ENCODE assay signal across 8 cellular contexts in the genomic region with DNA sequence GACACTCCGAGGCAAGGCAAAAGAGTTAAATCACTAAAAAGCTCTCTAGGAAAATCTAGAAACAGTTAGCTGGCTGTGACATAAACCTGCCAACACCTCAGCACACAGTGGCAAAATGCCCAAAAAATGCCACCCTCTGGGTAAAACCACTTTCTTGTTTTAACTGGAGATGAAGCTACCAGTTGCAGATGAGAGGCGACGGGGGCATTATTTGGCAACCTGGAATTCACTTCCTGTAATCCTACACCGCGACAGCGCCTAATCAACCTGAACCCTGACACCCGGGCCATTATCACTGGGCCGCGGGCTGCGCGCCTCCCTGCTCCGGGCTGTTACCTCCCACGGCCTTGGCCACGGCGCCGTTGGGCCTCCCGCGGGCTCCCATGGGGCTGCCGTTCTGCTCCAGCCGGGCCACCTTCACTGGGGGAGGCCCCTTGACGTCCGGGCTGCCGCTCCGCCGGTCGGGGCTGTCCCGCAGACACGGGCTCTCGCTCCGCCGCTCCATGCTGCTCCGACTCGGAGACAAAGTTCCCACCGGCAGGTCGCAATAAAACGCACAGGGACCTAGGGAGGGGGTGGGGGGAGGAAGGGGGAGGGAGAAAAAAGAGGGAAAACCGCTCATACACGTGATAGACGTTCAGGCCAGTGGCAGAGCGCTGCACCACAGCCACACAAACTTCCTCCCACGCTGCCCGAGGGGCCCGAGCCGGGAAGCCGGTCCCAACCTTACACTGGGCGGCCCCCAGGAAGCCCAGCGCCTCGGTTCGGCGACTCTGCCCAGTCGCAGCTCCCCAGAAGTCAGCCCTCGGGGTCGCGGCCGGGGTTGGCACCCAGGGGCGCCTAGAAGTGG. TPM values are rescaled to one million over a fixed set of nuclear protein-coding genes. Genes with fewer than 3 reads are reported as not detected.
DNase-seq lines count a peak whose midpoint lies in the region; ATAC-seq and TF ChIP-seq lines count a peak whose summit lies in the region.

No MANE protein-coding gene starts in this region.

- H3K9ac ChIP-seq in GM23248 = peak overlapping the region; percentile 44

- in situ Hi-C loops in GM23248 (cut with MboI) = no loop called here

- peak overlapping the region; percentile 89 for H3K4me2 ChIP-seq in GM23248 (ENCODE audit: unreplicated experiment)

- H3K36me3 Mint-ChIP-seq in naive thymus-derived CD4-positive, alpha-beta T cell = peaks cover 0 to 4% (median 0%) of the 10 kb centered on the region in 5 donors

- H3K36me3 ChIP-seq in GM23248 (ENCODE audit: low read depth) = 0 out of 2 replicates have a peak, but pooled peaks cover 6% of the 10 kb centered on the region
- peaks cover 0 to 8% (median 0%) of the 10 kb centered on the region in 3 experiments for H3K36me3 ChIP-seq in naive thymus-derived CD4-positive, alpha-beta T cell (ENCODE audit: control insufficient read depth in 2 of 3, insufficient read depth in 3 of 3, low read length in 3 of 3)

- H3K9me3 ChIP-seq in GM23248 (ENCODE audit: low read depth) = no peaks in the 10 kb centered on the region
- H3K9me3 ChIP-seq in naive thymus-derived CD4-positive, alpha-beta T cell (ENCODE audit: control insufficient read depth in 2 of 3, low read length in 3 of 3) = no peaks in the 10 kb centered on the region

- H3K4me1 Mint-ChIP-seq in naive thymus-derived CD4-positive, alpha-beta T cell = peaks cover 6 to 31% (median 23%) of the 10 kb centered on the region in 7 donors

- intact Hi-C loops in naive thymus-derived CD4-positive, alpha-beta T cell (cut with micrococcal nuclease) = loop anchor here (1.0 to 2.0 kb wide), 2 partner anchors 8 to 13 kb away; no protein-coding TSS in a partner anchor

- no peak for ATAC-seq in naive thymus-derived CD4-positive, alpha-beta T cell

- H3K27me3 Mint-ChIP-seq in naive thymus-derived CD4-positive, alpha-beta T cell = peaks cover 49 to 73% (median 61%) of the 10 kb centered on the region in 5 donors

- H3K4me3 Mint-ChIP-seq in naive thymus-derived CD4-positive, alpha-beta T cell = peak overlapping the region in 9 of 10 donors; percentile 30 to 98 (median 72)

- peaks cover 71% of the 10 kb centered on the region for H3K79me2 ChIP-seq in GM23248 (ENCODE audit: insufficient read depth)

- peak overlapping the region; percentile 92 for H3K4me3 ChIP-seq in AG04449 (ENCODE audit: low read depth, low read length)
- peak overlapping the region; percentile 89 for H3K4me3 ChIP-seq in GM23248
- H3K4me3 ChIP-seq in choroid plexus epithelial cell (ENCODE audit: low read depth, low read length) = peak overlapping the region; percentile 83
- H3K4me3 ChIP-seq in naive thymus-derived CD4-positive, alpha-beta T cell (ENCODE audit: low read length) = no peak overlapping the region

- TF ChIP-seq CTCF in AG04449 (IDR thresholded peaks at IDR 0.05; ENCODE audit: insufficient read depth, low read length, missing control alignments) (no peak), choroid plexus epithelial cell (conservative IDR thresholded peaks at IDR 0.05; ENCODE audit: low read depth, low read length) (no peak)

- peaks cover 0 to 14% (median 3%) of the 10 kb centered on the region in 11 donors for H3K9me3 Mint-ChIP-seq in naive thymus-derived CD4-positive, alpha-beta T cell

- CTCF ChIA-PET in AG04449 (lab: Yijun Ruan, JAX) = interaction anchor here (0.9 to 1.6 kb wide), 4 partner anchors 12 to 32 kb away, joined by 3 to 8 read pairs (median 4); no protein-coding TSS in a partner anchor
- CTCF ChIA-PET in naive thymus-derived CD4-positive, alpha-beta T cell (lab: Charles Lee) = no interaction called here

- POLR2A ChIA-PET in AG04449 (lab: Yijun Ruan, JAX) = no interaction called here
- POLR2A ChIA-PET in naive thymus-derived CD4-positive, alpha-beta T cell (lab: Charles Lee) = no interaction called here

- peaks cover 7% of the 10 kb centered on the region for H4K20me1 ChIP-seq in GM23248 (ENCODE audit: insufficient read depth)

- DNase-seq in AG04449 (ENCODE audit: low read depth, low spot score) (no peak), GM23248 (peak; percentile 55), NCI-H345 treated with DMSO at 0.1 percent for 48 hours (lab: John Stamatoyannopoulos, UW; ENCODE audit: unreplicated experiment) (peak; percentile 78), choroid plexus epithelial cell (ENCODE audit: low read depth) (peak; percentile 13), inferior parietal cortex (ENCODE audit: extremely low spot score) (no peak), NCI-H774 (lab: John Stamatoyannopoulos, UW) (no peak)
- peak in 1 of 9 donors; percentile 8 for DNase-seq in naive thymus-derived CD4-positive, alpha-beta T cell
- DNase-seq in activated CD4-positive, CD25-positive, alpha-beta regulatory T cell (lab: John Stamatoyannopoulos, UW) = no peak

- H3K27me3 ChIP-seq in GM23248 (replicated peaks; ENCODE audit: insufficient read depth) = no peaks in the 10 kb centered on the region
- H3K27me3 ChIP-seq in naive thymus-derived CD4-positive, alpha-beta T cell (ENCODE audit: control insufficient read depth in 2 of 2, insufficient read depth in 2 of 2, low read length in 2 of 2) = peaks cover 3 to 25% of the 10 kb centered on the region in 2 donors

- peaks cover 11% of the 10 kb centered on the region for H3F3A ChIP-seq in GM23248 (ENCODE audit: insufficient read depth)

- H3K27ac ChIP-seq in GM23248 = no peak overlapping the region
- H3K27ac ChIP-seq in naive thymus-derived CD4-positive, alpha-beta T cell (ENCODE audit: low read depth, low read length) = no peak overlapping the region

- peaks cover 36% of the 10 kb centered on the region for H3K4me1 ChIP-seq in GM23248 (ENCODE audit: insufficient read depth)
- peaks cover 6 to 18% of the 10 kb centered on the region in 2 donors for H3K4me1 ChIP-seq in naive thymus-derived CD4-positive, alpha-beta T cell (ENCODE audit: control insufficient read depth in 2 of 2, insufficient read depth in 2 of 2, low read length in 2 of 2)

- H3K27ac Mint-ChIP-seq in naive thymus-derived CD4-positive, alpha-beta T cell = peak overlapping the region in 1 of 9 donors; percentile 29

- WGBS in GM23248 (ENCODE audit: low coverage in 1 of 2, low lambda C conversion rate in 2 of 2, missing lambda C conversion rate in 2 of 2), 2 experiments = 34 to 40% methylated on average over 52 to 56 of the region's 56 CpGs

- peak overlapping the region; percentile 39 for H2AFZ ChIP-seq in GM23248

- no peaks in the 10 kb centered on the region for H3K9me2 ChIP-seq in GM23248 (ENCODE audit: insufficient read depth)

RNA-seq across cellular contexts. Expression of gene SATB2, which starts 2.0 kb away (rescaled TPM):
- total RNA-seq in GM23248 (2014; rRNA removed; shearing (Covaris generic)) = 6.3 and 9.9 TPM in 2 replicates
- polyA plus RNA-seq in GM23248 (2016; fragmentation: Nextera tagmentation; extraction: Ambion mirVana) = 2.1 and 3.0 TPM in 2 replicates
- total RNA-seq in naive thymus-derived CD4-positive, alpha-beta T cell = under 1 TPM in 3 of 5 experiments, not detected in 2; 0.05 to 0.96 (median 0.32) TPM
- polyA plus RNA-seq in naive thymus-derived CD4-positive, alpha-beta T cell = not detected

Comparison
In these comparisons a context has a peak if more than half of its experiments do, and no peak if none do; other contexts are left out.
1. DNase-seq: peak in GM23248 (single experiment), NCI-H345 treated with DMSO at 0.1 percent for 48 hours (single experiment) and choroid plexus epithelial cell (single experiment); none in AG04449 (single experiment), inferior parietal cortex (single experiment), activated CD4-positive, CD25-positive, alpha-beta regulatory T cell (0 of 4) and NCI-H774 (single experiment).